16 cellular contexts compared by ENCODE assay signal in genomic region chr14:31930493-31931225, GRCh38.
DNase-seq lines count a peak whose midpoint lies in the region; ATAC-seq lines count a peak whose summit lies in the region.
"Had no signal": no experiment of that assay in that cellular context is flagged by ENCODE, and none has a peak within 500 bp of the region (broad histone marks: within the 10 kb centered on the region; RNA-seq: fewer than 3 reads in every experiment).

No MANE protein-coding gene starts in this region.

- WGBS in mesenchymal stem cell, result no CpG with 5 or more reads among the region's 2 CpGs

- no peak overlapping the region for H3K18ac ChIP-seq in mesenchymal stem cell (ENCODE audit: low read depth in 1 of 2, low read length in 2 of 2)

- peak overlapping the region in 1 of 2 experiments; percentile 30 for H3K4ac ChIP-seq in mesenchymal stem cell (ENCODE audit: low read depth in 1 of 2, low read length in 2 of 2)

- ATAC-seq in effector memory CD8-positive, alpha-beta T cell (replicated peaks), result no peak
- ATAC-seq: CD8-positive, alpha-beta T cell; naive thymus-derived CD4-positive, alpha-beta T cell; T-cell had no signal

- no peaks in the 10 kb centered on the region for H3K36me3 Mint-ChIP-seq in effector memory CD8-positive, alpha-beta T cell (ENCODE audit: insufficient read depth)
- H3K36me3 Mint-ChIP-seq: CD8-positive, alpha-beta T cell; naive thymus-derived CD4-positive, alpha-beta T cell; T-cell had no signal

- no peak overlapping the region for H3K27ac Mint-ChIP-seq in effector memory CD8-positive, alpha-beta T cell
- H3K27ac Mint-ChIP-seq: CD8-positive, alpha-beta T cell; naive thymus-derived CD4-positive, alpha-beta T cell; T-cell had no signal

- DNase-seq in EH (ENCODE audit: low read depth) (peak; percentile 75), HuH-7 (ENCODE audit: low spot score) (peak; percentile 70), epithelial cell of prostate (ENCODE audit: low read depth, low spot score) (peak; percentile 60), mesenchymal stem cell (peak; percentile 75), mucosa of gallbladder (ENCODE audit: low spot score) (no peak)
- DNase-seq in effector memory CD8-positive, alpha-beta T cell, result no peak
- DNase-seq in stimulated activated CD4-positive, alpha-beta T cell treated with anti-CD3 and anti-CD28 coated beads, Interleukin-4, amount 100 ng/mL, for 4 hours, result no peak
- DNase-seq: activated CD4-positive, alpha-beta T cell treated with anti-CD3 and anti-CD28 coated beads, Interleukin-2, amount 50 U/mL, for 48 hours; activated naive CD4-positive, alpha-beta T cell; CD8-positive, alpha-beta T cell; cerebellar nuclear complex; islet precursor cell; naive thymus-derived CD4-positive, alpha-beta T cell; NCI-H2171; T-cell had no signal

- no peaks in the 10 kb centered on the region for H3K9me3 ChIP-seq in mesenchymal stem cell (ENCODE audit: control insufficient read depth, low read length)
- H3K9me3 ChIP-seq: right atrium auricular region had no signal

- no peak overlapping the region for H2AK5ac ChIP-seq in mesenchymal stem cell (ENCODE audit: low read length, severe bottlenecking)

- no peak overlapping the region for H2BK120ac ChIP-seq in mesenchymal stem cell (ENCODE audit: low read depth, low read length)

- H2BK15ac ChIP-seq in mesenchymal stem cell (ENCODE audit: low read depth, poor library complexity, severe bottlenecking), result no peak overlapping the region

- H3K4me3 Mint-ChIP-seq in effector memory CD8-positive, alpha-beta T cell, result no peak overlapping the region
- H3K4me3 Mint-ChIP-seq: CD8-positive, alpha-beta T cell; naive thymus-derived CD4-positive, alpha-beta T cell; T-cell had no signal

- peaks cover 3 to 5% of the 10 kb centered on the region in 2 donors for H3K27me3 Mint-ChIP-seq in effector memory CD8-positive, alpha-beta T cell
- H3K27me3 Mint-ChIP-seq: naive thymus-derived CD4-positive, alpha-beta T cell had no signal

- no peak overlapping the region for H4K8ac ChIP-seq in mesenchymal stem cell (ENCODE audit: low read length)

- H2AFZ ChIP-seq in mesenchymal stem cell (ENCODE audit: low read depth, low read length), result no peak overlapping the region

- no peak overlapping the region for H3K9ac ChIP-seq in mesenchymal stem cell (ENCODE audit: low read length)

- no peak overlapping the region for H4K91ac ChIP-seq in mesenchymal stem cell (ENCODE audit: low read length)

- H3K36me3 ChIP-seq in mesenchymal stem cell (ENCODE audit: control insufficient read depth in 1 of 2, insufficient read depth in 2 of 2, low read depth in 1 of 2, low read length in 2 of 2), result no peaks in the 10 kb centered on the region
- H3K36me3 ChIP-seq: right atrium auricular region had no signal

- no peak overlapping the region for H3K4me3 ChIP-seq in mesenchymal stem cell (ENCODE audit: insufficient read depth in 1 of 2, low read depth in 1 of 2, low read length in 2 of 2)
- H3K4me3 ChIP-seq: right atrium auricular region had no signal

- H3K4me2 ChIP-seq in mesenchymal stem cell (ENCODE audit: low read length, poor library complexity, severe bottlenecking), result no peak overlapping the region

- no peak overlapping the region for H2BK5ac ChIP-seq in mesenchymal stem cell (ENCODE audit: low read depth, low read length, poor library complexity, severe bottlenecking)

- H3K9me3 Mint-ChIP-seq in effector memory CD8-positive, alpha-beta T cell, result no peaks in the 10 kb centered on the region
- H3K9me3 Mint-ChIP-seq: CD8-positive, alpha-beta T cell; naive thymus-derived CD4-positive, alpha-beta T cell; T-cell had no signal

- no peak overlapping the region for H3K23ac ChIP-seq in mesenchymal stem cell (ENCODE audit: low read length in 2 of 2)

- H3K4me1 ChIP-seq in mesenchymal stem cell (ENCODE audit: control insufficient read depth, insufficient read depth, low read depth, low read length), result peaks cover 3% of the 10 kb centered on the region

- H2BK12ac ChIP-seq in mesenchymal stem cell (ENCODE audit: low read length in 2 of 2), result no peak overlapping the region

- H3K27ac ChIP-seq in epithelial cell of prostate (peak overlapping the region; percentile 49), mesenchymal stem cell (ENCODE audit: low read length, poor library complexity, severe bottlenecking) (peak overlapping the region; percentile 61)
- H3K27ac ChIP-seq: right atrium auricular region had no signal

- H3K4me1 Mint-ChIP-seq in effector memory CD8-positive, alpha-beta T cell (ENCODE audit: low read depth in 2 of 2), result peaks cover 2 to 6% of the 10 kb centered on the region in 2 donors

- H3K14ac ChIP-seq in mesenchymal stem cell (ENCODE audit: low read length in 2 of 2), result no peak overlapping the region

- H3K27me3 ChIP-seq in mesenchymal stem cell (ENCODE audit: control insufficient read depth in 1 of 2, insufficient read depth in 1 of 2, low read length in 2 of 2), result no peaks in the 10 kb centered on the region
- H3K27me3 ChIP-seq: right atrium auricular region had no signal

- H3K79me1 ChIP-seq in mesenchymal stem cell (replicated peaks; ENCODE audit: low read length, poor library complexity, severe bottlenecking), result no peaks in the 10 kb centered on the region

Comparison
In these comparisons a context has a peak if more than half of its experiments do, and no peak if none do; other contexts are left out.
1. DNase-seq: peak in EH (single experiment), HuH-7 (single experiment), epithelial cell of prostate (single experiment) and mesenchymal stem cell (single experiment); none in mucosa of gallbladder (single experiment), effector memory CD8-positive, alpha-beta T cell (0 of 3) and stimulated activated CD4-positive, alpha-beta T cell treated with anti-CD3 and anti-CD28 coated beads, Interleukin-4, amount 100 ng/mL, for 4 hours (0 of 2).